ENCODE assay signal across 8 cellular contexts in genomic region chr10:87862644-87863101, GRCh38. TPM values are rescaled to one million over a fixed set of nuclear protein-coding genes. Genes with fewer than 3 reads are reported as not detected.
DNase-seq lines count a peak whose midpoint lies in the region; ATAC-seq, FAIRE-seq and TF ChIP-seq lines count a peak whose summit lies in the region.

No MANE protein-coding gene starts in this region.

- no peaks in the 10 kb centered on the region for H3K36me3 ChIP-seq in PC-3 (ENCODE audit: low read depth, low read length)
- H3K36me3 ChIP-seq in breast epithelium: no peaks in the 10 kb centered on the region
- H3K36me3 ChIP-seq in thoracic aorta: no peaks in the 10 kb centered on the region

- H3K4me1 ChIP-seq in PC-3 (ENCODE audit: insufficient read depth, low read length): peaks cover 16% of the 10 kb centered on the region; the same call in 1 of the 2 replicates
- peaks cover 0 to 12% of the 10 kb centered on the region in 2 donors for H3K4me1 ChIP-seq in breast epithelium
- peaks cover 0 to 17% of the 10 kb centered on the region in 2 donors for H3K4me1 ChIP-seq in thoracic aorta (ENCODE audit: control insufficient read depth in 1 of 2, low read depth in 2 of 2)

- H3F3A ChIP-seq in PC-3 (ENCODE audit: low read length, unreplicated experiment): no peaks in the 10 kb centered on the region

- ATAC-seq in HG02763 (IDR thresholded peaks at IDR 0.05; ENCODE audit: unreplicated experiment): peak; percentile 6
- ATAC-seq in PC-3: peak; percentile 16
- ATAC-seq in thoracic aorta (ENCODE audit: insufficient number of reproducible peaks, low FRiP score, low read depth): peak; percentile 1

- H3K4me3 ChIP-seq in PC-3 (ENCODE audit: low read length): peak overlapping the region; percentile 94
- peak overlapping the region; percentile 72 to 91 (median 73) for H3K4me3 ChIP-seq in breast epithelium
- peak overlapping the region; percentile 97 for H3K4me3 ChIP-seq in lower leg skin (ENCODE audit: low read depth, poor library complexity, severe bottlenecking)
- H3K4me3 ChIP-seq in thoracic aorta: peak overlapping the region; percentile 94

- H3K9ac ChIP-seq in PC-3 (ENCODE audit: low read length): peak overlapping the region; percentile 95

- H3K4me2 ChIP-seq in PC-3 (ENCODE audit: low read length): peak overlapping the region; percentile 99

- TF ChIP-seq POLR2A in breast epithelium (IDR thresholded peaks at IDR 0.05) (no peak), lower leg skin (IDR thresholded peaks at IDR 0.05) (no peak)

- intact Hi-C loops in PC-3 (cut with micrococcal nuclease): loop anchor here (1.0 kb wide), 1 partner anchor 44 kb away; the partner anchor contains the start of gene ATAD1
- intact Hi-C loops in breast epithelium (cut with DNase I; ENCODE audit: low total_unique reads): no loop called here
- intact Hi-C loops in lower leg skin (cut with DNase I; ENCODE audit: low total_unique reads): loop anchor here (10.0 kb wide), 1 partner anchor 522 kb away; no protein-coding TSS in a partner anchor

- no peak for FAIRE-seq in D721Med (lab: Jason Lieb, UNC)

- no TSS peak for BruUV-seq in PC-3 (replicated peaks; lab: Mats Ljungman, UMichigan)

- H3K27me3 ChIP-seq in PC-3 (ENCODE audit: low read length) (no peaks in the 10 kb centered on the region), breast epithelium (no peaks in the 10 kb centered on the region), thoracic aorta (replicated peaks; ENCODE audit: insufficient read depth) (no peaks in the 10 kb centered on the region)

- TF ChIP-seq CTCF in PC-3 (conservative IDR thresholded peaks at IDR 0.05; ENCODE audit: low read depth, low read length): no peak
- no peak for TF ChIP-seq CTCF in breast epithelium (IDR thresholded peaks at IDR 0.05)
- TF ChIP-seq CTCF in lower leg skin (IDR thresholded peaks at IDR 0.05): no peak
- TF ChIP-seq CTCF in thoracic aorta (IDR thresholded peaks at IDR 0.05): no peak
- no peak for TF ChIP-seq CTCF in D721Med (IDR thresholded peaks at IDR 0.05; ENCODE audit: insufficient read depth, missing control alignments)

- H3K27ac ChIP-seq in PC-3 (ENCODE audit: low read length): peak overlapping the region; percentile 97
- peak overlapping the region; percentile 95 to 98 for H3K27ac ChIP-seq in breast epithelium
- peak overlapping the region; percentile 97 to 99 for H3K27ac ChIP-seq in thoracic aorta

- peaks cover 34% of the 10 kb centered on the region for H4K20me1 ChIP-seq in PC-3 (ENCODE audit: low read length)

- WGBS in lower leg skin, 2 donors: 1 to 3% methylated on average over 19 to 23 of the region's 23 CpGs

- POLR2A ChIA-PET in PC-3 (lab: Charles Lee; ENCODE audit: unreplicated experiment): no interaction called here

- H3K9me3 ChIP-seq in PC-3 (ENCODE audit: low read length) (no peaks in the 10 kb centered on the region), breast epithelium (no peaks in the 10 kb centered on the region), thoracic aorta (no peaks in the 10 kb centered on the region)

- CTCF ChIA-PET in PC-3 (lab: Charles Lee): interaction anchor here (0.5 kb wide), 1 partner anchor 87 kb away, joined by 5 read pairs; no protein-coding TSS in a partner anchor

- peak; percentile 71 for DNase-seq in stimulated activated CD4-positive, alpha-beta T cell treated with anti-CD3 and anti-CD28 coated beads, Interleukin-15, amount 100 ng/mL, for 24 hours
- DNase-seq in stimulated activated CD4-positive, alpha-beta T cell treated with anti-CD3 and anti-CD28 coated beads, Interleukin-2, amount 100 ng/mL, for 24 hours: no peak
- DNase-seq in PC-3 (peak; percentile 34), breast epithelium (ENCODE audit: low spot score in 2 of 2) (peak in 1 of 2 donors; percentile 43), lower leg skin (ENCODE audit: low spot score in 2 of 2) (no peak), thoracic aorta (ENCODE audit: low spot score) (no peak), D721Med (ENCODE audit: insufficient read length, low spot score) (no peak)

- H3K9me2 ChIP-seq in PC-3 (replicated peaks; ENCODE audit: low read length): no peaks in the 10 kb centered on the region

- H3K79me2 ChIP-seq in PC-3 (ENCODE audit: low read length): peaks cover 36% of the 10 kb centered on the region

- peak overlapping the region; percentile 85 for H2AFZ ChIP-seq in PC-3 (ENCODE audit: low read length)

RNA-seq across cellular contexts. Expression of gene KLLN, which starts 0.7 kb away (rescaled TPM):
- total RNA-seq in PC-3 (2014; rRNA removed) (0.15 and 0.23 TPM in 2 replicates), breast epithelium (1 to 10 TPM in 1 of 3 donors, under 1 TPM in 2; 0.44 to 1.1 (median 0.66) TPM), lower leg skin (under 1 TPM; 0.04 to 0.95 (median 0.40) TPM), thoracic aorta (under 1 TPM; 0.14 TPM)

RNA-seq across cellular contexts. Expression of gene PTEN, which starts 0.8 kb away (rescaled TPM):
- total RNA-seq in PC-3 (2014; rRNA removed) (7.8 and 18.5 TPM in 2 replicates), breast epithelium (100 to 1,000 TPM; 178 to 366 (median 186) TPM), lower leg skin (10 to 100 TPM; 54.8 to 87.4 (median 68.8) TPM), thoracic aorta (100 to 1,000 TPM; 146 to 168 TPM)

RNA-seq across cellular contexts. Expression of gene ATAD1, which starts 44.6 kb away (rescaled TPM):
- total RNA-seq in PC-3 (2014; rRNA removed) (14.9 and 15.7 TPM in 2 replicates), breast epithelium (10 to 100 TPM; 40.6 to 49.6 (median 41.0) TPM), lower leg skin (10 to 100 TPM; 34.2 to 43.2 (median 38.5) TPM), thoracic aorta (10 to 100 TPM; 25.3 to 29.1 TPM)

Comparison
In these comparisons a context has a peak if more than half of its experiments do, and no peak if none do; other contexts are left out.
1. DNase-seq: peak in stimulated activated CD4-positive, alpha-beta T cell treated with anti-CD3 and anti-CD28 coated beads, Interleukin-15, amount 100 ng/mL, for 24 hours (single experiment) and PC-3 (single experiment); none in stimulated activated CD4-positive, alpha-beta T cell treated with anti-CD3 and anti-CD28 coated beads, Interleukin-2, amount 100 ng/mL, for 24 hours (0 of 2), lower leg skin (0 of 2), thoracic aorta (single experiment) and D721Med (single experiment).
2. Peak in every context shown above with its lines, with median percentiles within 50 percentile points of each other: ATAC-seq, H3K27ac ChIP-seq and H3K4me3 ChIP-seq.